22 cellular contexts compared by ENCODE assay signal in the genomic region with DNA sequence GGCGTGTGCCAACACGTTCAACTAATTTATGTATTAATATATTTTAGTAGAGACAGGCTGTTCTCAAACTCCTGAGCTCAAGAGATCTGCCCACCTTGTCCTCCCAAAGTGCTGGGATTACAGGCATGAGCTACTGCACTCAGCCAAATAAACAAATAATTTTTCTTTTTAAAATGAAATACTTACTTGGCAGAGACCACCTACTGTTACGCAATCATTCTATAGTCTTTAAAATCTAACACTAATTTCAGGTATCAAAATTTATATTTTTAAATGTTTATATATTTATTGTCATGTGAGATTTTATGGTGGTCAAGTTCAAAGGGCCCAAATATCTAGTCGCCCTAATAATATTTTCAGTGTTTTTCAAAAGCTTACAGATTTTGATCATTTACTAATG.
DNase-seq lines count a peak whose midpoint lies in the region; ATAC-seq, FAIRE-seq and TF ChIP-seq lines count a peak whose summit lies in the region.
"Had no signal": no experiment of that assay in that cellular context is flagged by ENCODE, and none has a peak within 500 bp of the region (broad histone marks: within the 10 kb centered on the region; RNA-seq: fewer than 3 reads in every experiment).

No MANE protein-coding gene starts in this region.

- FAIRE-seq in H1 (lab: Jason Lieb, UNC) (no peak), GM19239 (lab: Jason Lieb, UNC) (no peak)
- FAIRE-seq: A204.1, G401.6, GM12891 had no signal

- H4K5ac ChIP-seq in IMR-90 (ENCODE audit: low read depth, low read length) (no peak overlapping the region), H1 (ENCODE audit: insufficient read length, low read depth, low read length) (no peak overlapping the region)

- no peak overlapping the region for H2AK5ac ChIP-seq in IMR-90 (ENCODE audit: low read depth, low read length)
- no peak overlapping the region for H2AK5ac ChIP-seq in H1 (ENCODE audit: low read depth, low read length)

- no peak overlapping the region for H2AFZ ChIP-seq in IMR-90 (replicated peaks; ENCODE audit: low read length, poor library complexity)
- no peak overlapping the region for H2AFZ ChIP-seq in H1 (ENCODE audit: low read length)

- no peak overlapping the region for H4K8ac ChIP-seq in IMR-90 (ENCODE audit: low read depth in 2 of 2, low read length in 2 of 2)
- no peak overlapping the region for H4K8ac ChIP-seq in H1 (ENCODE audit: extremely low read depth, insufficient read depth, low read length)

- no CpG with 5 or more reads among the region's 4 CpGs for WGBS in IMR-90 (ENCODE audit: extremely low coverage in 2 of 2, insufficient read length in 1 of 2), 2 experiments
- WGBS in H1 (ENCODE audit: extremely low coverage in 1 of 2, insufficient coverage in 1 of 2, insufficient read length in 1 of 2, insufficient replicate concordance in 2 of 2, low coverage in 1 of 2, low lambda C conversion rate in 2 of 2, missing lambda C conversion rate in 1 of 2), 2 experiments: 89% methylated on average over 4 of the region's 4 CpGs; no CpG with 5 or more reads in 1 of the 2 experiments

- no peak overlapping the region for H2BK20ac ChIP-seq in IMR-90 (ENCODE audit: low read depth, low read length)
- no peak overlapping the region for H2BK20ac ChIP-seq in H1 (ENCODE audit: low read length)

- H3K4me3 ChIP-seq in IMR-90 (ENCODE audit: insufficient read depth, low read depth, low read length): no peak overlapping the region
- H3K4me3 ChIP-seq in H1 (ENCODE audit: extremely low read depth in 1 of 4, insufficient read depth in 2 of 4, low read depth in 3 of 4, low read length in 4 of 4): no peak overlapping the region
- H3K4me3 ChIP-seq: BLaER1 had no signal

- BruUV-seq in IMR-90 (replicated peaks; lab: Mats Ljungman, UMichigan): no TSS peak

- DNase-seq in IMR-90 (no peak), H1 (ENCODE audit: low read depth in 1 of 2, low spot score in 2 of 2) (no peak), GM19239 (ENCODE audit: insufficient read length, low spot score) (no peak)
- DNase-seq: 8988T; ACHN; BE2C; C1 segment of cervical spinal cord; CD4-positive, alpha-beta memory T cell; CD4-positive, CD25-positive, alpha-beta regulatory T cell; CD8-positive, alpha-beta memory T cell; COR-L47; DMS 273 treated with DMSO at 0.1 percent for 48 hours; DMS153; DMS53; DMS79; GF-D8 had no signal

- H3K4me2 ChIP-seq in IMR-90 (ENCODE audit: low read depth, low read length): no peak overlapping the region
- no peak overlapping the region for H3K4me2 ChIP-seq in H1 (ENCODE audit: insufficient read depth in 1 of 2, low read depth in 2 of 2, low read length in 2 of 2)
- H3K4me2 ChIP-seq: BLaER1 had no signal

- no peak overlapping the region for H2BK5ac ChIP-seq in IMR-90 (ENCODE audit: low read depth, low read length, poor library complexity, severe bottlenecking)
- H2BK5ac ChIP-seq in H1 (ENCODE audit: low read depth, low read length): no peak overlapping the region

- no peak overlapping the region for H3K4ac ChIP-seq in IMR-90 (ENCODE audit: low read depth, low read length)
- H3K4ac ChIP-seq in H1 (replicated peaks; ENCODE audit: insufficient read length, low read depth, low read length): no peak overlapping the region

- H3K79me2 ChIP-seq in H1 (ENCODE audit: control insufficient read depth in 1 of 2, insufficient read depth in 2 of 2, low read length in 2 of 2): no peaks in the 10 kb centered on the region

- H2BK15ac ChIP-seq in IMR-90 (ENCODE audit: low read depth, low read length) (no peak overlapping the region), H1 (ENCODE audit: low read length) (no peak overlapping the region)

- H3K9me3 ChIP-seq in IMR-90 (ENCODE audit: control insufficient read depth, insufficient read depth, low read length): no peaks in the 10 kb centered on the region
- H3K9me3 ChIP-seq in H1 (ENCODE audit: insufficient read depth in 2 of 2, low read depth in 1 of 2, low read length in 1 of 2): no peaks in the 10 kb centered on the region
- H3K9me3 ChIP-seq: BE2C, BLaER1 had no signal

- in situ Hi-C loops in IMR-90 (cut with MboI; ENCODE audit: low sequenced_read_pairs): no loop called here

- intact Hi-C loops in IMR-90 (cut with micrococcal nuclease): no loop called here

- H3K36me3 ChIP-seq in IMR-90 (ENCODE audit: control insufficient read depth, insufficient read depth, low read length): no peaks in the 10 kb centered on the region
- no peaks in the 10 kb centered on the region for H3K36me3 ChIP-seq in H1 (ENCODE audit: control insufficient read depth in 2 of 4, insufficient read depth in 4 of 4, low read length in 3 of 4)
- H3K36me3 ChIP-seq: BE2C, BLaER1 had no signal

- H3K14ac ChIP-seq in IMR-90 (replicated peaks; ENCODE audit: low read depth, low read length): no peak overlapping the region
- H3K14ac ChIP-seq in H1 (ENCODE audit: insufficient read length): no peak overlapping the region

- CTCF ChIA-PET in IMR-90 (lab: Yijun Ruan, JAX) (no interaction called here), H1 (lab: Charles Lee; ENCODE audit: partially characterized antibody) (no interaction called here)

- dilution Hi-C loops in IMR-90 (cut with HindIII; ENCODE audit: low sequenced_read_pairs, unreplicated experiment): no loop called here

- no peak overlapping the region for H3K9ac ChIP-seq in IMR-90 (ENCODE audit: low read depth, low read length)
- no peak overlapping the region for H3K9ac ChIP-seq in H1 (replicated peaks in 1 of 4; ENCODE audit: extremely low read depth in 1 of 4, low read depth in 3 of 4, low read length in 3 of 4)
- H3K9ac ChIP-seq: BLaER1 had no signal

- H2BK12ac ChIP-seq in H1 (ENCODE audit: low read depth, low read length): no peak overlapping the region

- no peaks in the 10 kb centered on the region for H3K23me2 ChIP-seq in H1 (ENCODE audit: low read depth, low read length)

- no peak overlapping the region for H2BK120ac ChIP-seq in IMR-90 (ENCODE audit: low read depth, low read length)
- H2BK120ac ChIP-seq in H1 (replicated peaks; ENCODE audit: low read depth, low read length): no peak overlapping the region

- TF ChIP-seq EP300 in Ishikawa (IDR thresholded peaks at IDR 0.05; ENCODE audit: borderline replicate concordance) (no peak), H1 (IDR thresholded peaks at IDR 0.05; ENCODE audit: borderline replicate concordance in 1 of 2, low read depth in 2 of 2, low read length in 2 of 2) (no peak)

- no peak overlapping the region for H3K27ac ChIP-seq in IMR-90 (ENCODE audit: insufficient read depth, low read length)
- no peak overlapping the region for H3K27ac ChIP-seq in H1 (ENCODE audit: low read depth, low read length)
- H3K27ac ChIP-seq: BLaER1 had no signal

- H3K4me1 ChIP-seq in IMR-90 (ENCODE audit: control insufficient read depth, insufficient read depth, low read length): no peaks in the 10 kb centered on the region
- H3K4me1 ChIP-seq in H1 (replicated peaks in 1 of 4; ENCODE audit: control insufficient read depth in 3 of 4, insufficient read depth in 4 of 4, low read length in 3 of 4): peaks cover 0 to 2% (median 0%) of the 10 kb centered on the region in 4 experiments; a peak in 2 of 7 replicates
- H3K4me1 ChIP-seq: BE2C, BLaER1 had no signal

- ATAC-seq in IMR-90 (ENCODE audit: low read depth) (no peak), GM21619 (IDR thresholded peaks at IDR 0.05; ENCODE audit: unreplicated experiment) (no peak)

- H3K18ac ChIP-seq in IMR-90 (ENCODE audit: low read depth, low read length) (no peak overlapping the region), H1 (ENCODE audit: extremely low read depth, low read length) (no peak overlapping the region)

- no peaks in the 10 kb centered on the region for H3K79me1 ChIP-seq in IMR-90 (ENCODE audit: low read depth in 1 of 2, low read length in 2 of 2)
- no peaks in the 10 kb centered on the region for H3K79me1 ChIP-seq in H1 (ENCODE audit: low read depth, low read length)

- H3K56ac ChIP-seq in IMR-90 (ENCODE audit: extremely low read depth, insufficient read depth, low read length) (no peak overlapping the region), H1 (replicated peaks; ENCODE audit: insufficient read length, low read depth, low read length) (no peak overlapping the region)

- no peak overlapping the region for H4K91ac ChIP-seq in IMR-90 (ENCODE audit: insufficient read depth, low read depth, low read length)
- no peak overlapping the region for H4K91ac ChIP-seq in H1 (replicated peaks; ENCODE audit: insufficient read length, low read length)

- H3K9me1 ChIP-seq in IMR-90 (ENCODE audit: insufficient read depth, low read length): no peaks in the 10 kb centered on the region

- H4K20me1 ChIP-seq in IMR-90 (ENCODE audit: insufficient read depth, low read length): no peaks in the 10 kb centered on the region
- no peaks in the 10 kb centered on the region for H4K20me1 ChIP-seq in H1 (replicated peaks in 1 of 2; ENCODE audit: control insufficient read depth in 1 of 2, insufficient read depth in 2 of 2, low read length in 2 of 2)
- H4K20me1 ChIP-seq: BLaER1 had no signal

- TF ChIP-seq POLR2A in IMR-90 (IDR thresholded peaks at IDR 0.05; ENCODE audit: low read depth, low read length) (no peak), H1 (IDR thresholded peaks at IDR 0.05; ENCODE audit: control extremely low read depth in 1 of 2, low read depth in 2 of 2, low read length in 2 of 2) (no peak)

- POLR2A ChIA-PET in IMR-90 (lab: Charles Lee; ENCODE audit: unreplicated experiment): no interaction called here
- POLR2A ChIA-PET in H1 (lab: Charles Lee; ENCODE audit: partially characterized antibody): no interaction called here

- TF ChIP-seq CTCF in IMR-90 (conservative IDR thresholded peaks at IDR 0.05; ENCODE audit: low read depth, low read length) (no peak), H1 (IDR thresholded peaks at IDR 0.05; ENCODE audit: control extremely low read depth in 1 of 3, insufficient read depth in 1 of 3, low read depth in 1 of 3, low read length in 3 of 3) (no peak)

- H2AK9ac ChIP-seq in IMR-90 (replicated peaks; ENCODE audit: low read depth, low read length, poor library complexity): no peak overlapping the region

- H3K27me3 ChIP-seq in IMR-90 (ENCODE audit: control insufficient read depth, insufficient read depth, low read length) (no peaks in the 10 kb centered on the region), H1 (replicated peaks in 1 of 4; ENCODE audit: control insufficient read depth in 3 of 4, extremely low read depth in 1 of 4, insufficient read depth in 3 of 4, low read length in 3 of 4) (no peaks in the 10 kb centered on the region)
- H3K27me3 ChIP-seq: BE2C, BLaER1 had no signal

- H3K23ac ChIP-seq in IMR-90 (ENCODE audit: low read depth, low read length) (no peak overlapping the region), H1 (ENCODE audit: insufficient read length) (no peak overlapping the region)

- TF ChIP-seq RAD21 in IMR-90 (IDR thresholded peaks at IDR 0.05; ENCODE audit: low read length): no peak
- TF ChIP-seq RAD21 in Ishikawa (IDR thresholded peaks at IDR 0.05; ENCODE audit: low read depth): no peak
- no peak for TF ChIP-seq RAD21 in H1 (IDR thresholded peaks at IDR 0.05 in 1 of 2, conservative IDR thresholded peaks at IDR 0.05 in 1 of 2; ENCODE audit: low read depth in 2 of 2, low read length in 2 of 2)

TF ChIP-seq in IMR-90, 13 proteins besides CTCF, POLR2A, EP300 and RAD21 (continues in another document):
- TF ChIP-seq RFX5 (IDR thresholded peaks at IDR 0.05; ENCODE audit: low read depth, low read length): no peak

TF ChIP-seq in Ishikawa, 13 proteins besides CTCF, POLR2A, EP300 and RAD21 (continues in another document):
- no peak for TF ChIP-seq TCF12 (IDR thresholded peaks at IDR 0.05; ENCODE audit: low read depth)

TF ChIP-seq in H1, 55 proteins besides CTCF, POLR2A, EP300 and RAD21 (continues in another document):
- no peak for TF ChIP-seq TAF7 (optimal IDR thresholded peaks at IDR 0.05; ENCODE audit: borderline replicate concordance, low read depth, low read length)
